In the genomic region with DNA sequence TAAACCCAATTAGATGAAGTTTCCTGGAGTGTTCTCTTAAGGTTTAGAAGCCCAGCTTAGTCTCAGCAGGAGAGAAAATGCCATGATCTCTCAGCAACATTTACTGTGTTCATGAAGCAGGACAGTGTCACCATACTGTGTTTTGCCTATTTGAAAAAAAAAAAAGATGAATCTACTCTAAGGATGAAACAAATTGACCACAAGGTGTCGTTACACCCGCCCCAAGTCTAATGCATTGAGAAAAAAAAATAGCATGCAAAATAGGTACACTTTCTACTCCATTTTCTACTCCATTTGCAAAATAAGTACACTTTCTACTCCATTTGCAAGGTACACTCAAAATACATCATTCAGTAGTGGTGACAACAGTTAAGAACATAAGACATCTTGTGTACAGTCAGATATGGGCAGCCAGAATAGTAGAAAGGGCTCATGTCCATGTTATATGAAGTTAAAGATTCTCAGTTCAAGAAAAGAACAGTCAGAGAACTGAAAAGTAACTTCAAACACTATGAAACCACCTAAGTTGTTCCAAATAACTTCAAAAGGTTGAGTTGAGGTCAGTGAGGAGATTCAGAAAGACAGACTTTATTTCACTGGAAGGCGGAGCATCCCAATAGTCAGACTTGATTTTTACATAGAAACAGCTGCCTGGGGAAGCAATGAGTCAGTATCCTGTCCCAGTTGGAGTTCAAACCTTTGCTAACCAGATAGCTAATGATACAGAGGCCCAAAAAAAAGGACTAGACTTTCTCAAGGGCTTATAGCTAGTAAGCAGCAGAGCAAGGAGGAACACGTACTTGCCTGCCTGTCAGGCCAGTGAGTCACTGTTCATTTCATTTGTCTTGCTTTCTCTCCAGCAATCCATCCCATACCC, we compare ENCODE assay signal across 8 cellular contexts. TPM values are rescaled to one million over a fixed set of nuclear protein-coding genes. Genes with fewer than 3 reads are reported as not detected.
DNase-seq lines count a peak whose midpoint lies in the region; ATAC-seq, FAIRE-seq and TF ChIP-seq lines count a peak whose summit lies in the region.

No MANE protein-coding gene starts in this region.

- no peaks in the 10 kb centered on the region for H3K4me1 ChIP-seq in osteoblast (ENCODE audit: insufficient read depth, low read length)

- no peaks in the 10 kb centered on the region for H4K20me1 ChIP-seq in osteoblast (ENCODE audit: insufficient read depth, low read length)

- FAIRE-seq in GM18507 (lab: Jason Lieb, UNC), result peak; percentile 62

- H3K36me3 ChIP-seq in osteoblast (ENCODE audit: insufficient read depth, low read length), result no peaks in the 10 kb centered on the region

- peak overlapping the region; percentile 47 for H3K27ac Mint-ChIP-seq in activated naive CD8-positive, alpha-beta T cell treated with anti-CD3 and anti-CD28 coated beads, Interleukin-2, amount 50 U/mL, for 24 hours

- H3K4me3 Mint-ChIP-seq in activated naive CD8-positive, alpha-beta T cell treated with anti-CD3 and anti-CD28 coated beads, Interleukin-2, amount 50 U/mL, for 24 hours, result no peak overlapping the region

- ATAC-seq in activated naive CD8-positive, alpha-beta T cell treated with anti-CD3 and anti-CD28 coated beads, Interleukin-2, amount 50 U/mL, for 24 hours, result peak; percentile 80

- H3K27me3 Mint-ChIP-seq in activated naive CD8-positive, alpha-beta T cell treated with anti-CD3 and anti-CD28 coated beads, Interleukin-2, amount 50 U/mL, for 24 hours, result no peaks in the 10 kb centered on the region

- H3K27ac ChIP-seq in osteoblast (ENCODE audit: low read depth, low read length), result no peak overlapping the region

- H3K4me3 ChIP-seq in AG09309 (ENCODE audit: control insufficient read depth, low read depth, low read length) (no peak overlapping the region), osteoblast (ENCODE audit: insufficient read depth, low read length) (no peak overlapping the region)

- peak; percentile 86 for DNase-seq in AG09309 (ENCODE audit: low read depth)
- no peak for DNase-seq in GM18507 (ENCODE audit: extremely low spot score, insufficient read length, low read depth)
- DNase-seq in HPDE6-E6E7 (ENCODE audit: extremely low spot score), result peak; percentile 35
- no peak for DNase-seq in activated naive CD8-positive, alpha-beta T cell treated with anti-CD3 and anti-CD28 coated beads, Interleukin-2, amount 50 U/mL, for 24 hours
- no peak for DNase-seq in osteoblast (ENCODE audit: insufficient read length, low spot score, missing footprints)
- no peak for DNase-seq in head of caudate nucleus
- DNase-seq in NCI-H2107 treated with DMSO at 0.1 percent for 48 hours (lab: John Stamatoyannopoulos, UW; ENCODE audit: unreplicated experiment), result no peak
- no peak for DNase-seq in SIG-M5 (lab: John Stamatoyannopoulos, UW)

- no peaks in the 10 kb centered on the region for H3K36me3 Mint-ChIP-seq in activated naive CD8-positive, alpha-beta T cell treated with anti-CD3 and anti-CD28 coated beads, Interleukin-2, amount 50 U/mL, for 24 hours (ENCODE audit: low read depth)

- H3K4me2 ChIP-seq in osteoblast (ENCODE audit: insufficient read depth, low read length), result peak overlapping the region; percentile 12

- H3K9me3 ChIP-seq in osteoblast (ENCODE audit: low read depth, low read length), result no peaks in the 10 kb centered on the region

- no peaks in the 10 kb centered on the region for H3K27me3 ChIP-seq in osteoblast (ENCODE audit: insufficient read depth, low read length)

- peak overlapping the region; percentile 45 for H2AFZ ChIP-seq in osteoblast (ENCODE audit: low read length)

- H3K9me3 Mint-ChIP-seq in activated naive CD8-positive, alpha-beta T cell treated with anti-CD3 and anti-CD28 coated beads, Interleukin-2, amount 50 U/mL, for 24 hours, result no peaks in the 10 kb centered on the region

- peaks cover 11% of the 10 kb centered on the region for H3K4me1 Mint-ChIP-seq in activated naive CD8-positive, alpha-beta T cell treated with anti-CD3 and anti-CD28 coated beads, Interleukin-2, amount 50 U/mL, for 24 hours

- intact Hi-C loops in head of caudate nucleus (cut with DNase I), result no loop called here

- no peak for TF ChIP-seq CTCF in AG09309 (IDR thresholded peaks at IDR 0.05; ENCODE audit: control insufficient read depth, insufficient read depth, low read depth, low read length, missing control alignments)
- TF ChIP-seq CTCF in osteoblast (IDR thresholded peaks at IDR 0.05; ENCODE audit: extremely low read depth, low read depth, low read length), result peak; percentile 46

- H3K79me2 ChIP-seq in osteoblast (ENCODE audit: insufficient read depth, low read length), result no peaks in the 10 kb centered on the region

RNA-seq across cellular contexts. Expression of gene PLPPR5, which starts 13.3 kb away (rescaled TPM):
- total RNA-seq in osteoblast, result not detected in 2 replicates

Comparison
In these comparisons a context has a peak if more than half of its experiments do, and no peak if none do; other contexts are left out.
1. DNase-seq: peak in AG09309 (single experiment) and HPDE6-E6E7 (single experiment); none in GM18507 (single experiment), activated naive CD8-positive, alpha-beta T cell treated with anti-CD3 and anti-CD28 coated beads, Interleukin-2, amount 50 U/mL, for 24 hours (single experiment), osteoblast (single experiment), head of caudate nucleus (0 of 42), NCI-H2107 treated with DMSO at 0.1 percent for 48 hours (single experiment) and SIG-M5 (single experiment).